ENCODE assay signal across 7 cellular contexts in the genomic region with DNA sequence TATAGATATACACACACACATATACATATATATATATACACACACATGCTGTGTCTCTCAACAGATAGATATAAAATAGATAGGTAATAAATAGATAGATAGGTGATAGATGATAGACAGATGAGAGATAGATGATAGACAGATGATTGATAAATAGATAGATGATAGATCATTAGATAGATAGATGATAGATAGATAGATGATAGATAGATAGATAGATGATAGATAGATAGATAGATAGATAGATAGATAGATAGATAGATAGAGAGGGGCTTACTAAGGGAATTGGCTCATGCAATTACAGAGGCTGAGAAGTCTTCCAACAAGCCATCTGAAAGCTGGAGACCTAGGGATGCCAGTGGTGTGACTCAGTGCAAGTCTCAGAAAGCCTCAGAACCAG.
"Had no signal": no experiment of that assay in that cellular context is flagged by ENCODE, and none has a peak within 500 bp of the region (broad histone marks: within the 10 kb centered on the region; RNA-seq: fewer than 3 reads in every experiment).

No MANE protein-coding gene starts in this region.

- DNase-seq: GDM1, GF-D8 had no signal

- H3K4me3 ChIP-seq: GM12878 had no signal

- ATAC-seq: GM12878 had no signal

- FAIRE-seq: GM12878, GM12891, GM12892, GM18507, GM19239 had no signal
